28 cellular contexts compared by ENCODE assay signal in the genomic region with DNA sequence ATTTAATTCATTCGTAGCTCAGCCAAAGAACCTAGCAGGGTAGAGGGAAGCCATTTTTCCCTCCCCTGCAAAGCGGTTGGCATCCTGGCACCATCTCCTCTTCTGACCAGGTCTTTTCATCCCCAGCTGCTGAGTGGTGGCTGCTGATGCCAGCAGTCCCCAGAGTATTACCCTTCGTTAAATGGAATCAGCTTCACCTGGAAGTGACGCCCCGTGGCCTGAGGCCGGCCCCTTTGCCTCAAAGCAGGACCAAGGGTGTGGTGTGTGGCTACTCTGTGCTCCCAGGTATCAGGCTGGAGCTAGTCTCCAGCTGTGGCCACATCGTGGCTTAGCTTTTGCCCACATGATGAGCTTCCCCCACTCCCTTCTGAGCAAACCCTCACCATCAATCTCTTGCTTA.
"Had no signal": no experiment of that assay in that cellular context is flagged by ENCODE, and none has a peak within 500 bp of the region (broad histone marks: within the 10 kb centered on the region; RNA-seq: fewer than 3 reads in every experiment).

No MANE protein-coding gene starts in this region.

- H3K4me3 Mint-ChIP-seq: activated B cell treated with CpG ODN at 0.5 μM for 24 hours; activated CD8-positive, alpha-beta T cell treated with anti-CD3 and anti-CD28 coated beads for 36 hours; activated naive CD8-positive, alpha-beta T cell; activated T-cell treated with anti-CD3 and anti-CD28 coated beads, Interleukin-2, amount 50 U/mL, for 4 hours; T-helper 2 cell treated with Interferon-gamma antibody and Interleukin-4, amounts not matched to agents 5 μg/mL and 100 μg/mL, for 36 hours had no signal

- H3K27me3 Mint-ChIP-seq: activated B cell treated with CpG ODN at 0.5 μM for 24 hours; activated CD8-positive, alpha-beta T cell treated with anti-CD3 and anti-CD28 coated beads for 36 hours; activated naive CD8-positive, alpha-beta T cell; effector memory CD8-positive, alpha-beta T cell had no signal

- H3K27me3 ChIP-seq: body of pancreas, esophagus squamous epithelium, gastroesophageal sphincter, heart right ventricle had no signal

- H3K9me3 Mint-ChIP-seq: activated B cell treated with CpG ODN at 0.5 μM for 24 hours; activated CD8-positive, alpha-beta T cell treated with anti-CD3 and anti-CD28 coated beads for 36 hours; activated T-cell treated with anti-CD3 and anti-CD28 coated beads, Interleukin-2, amount 50 U/mL, for 4 hours; effector memory CD8-positive, alpha-beta T cell; T-helper 2 cell treated with Interferon-gamma antibody and Interleukin-4, amounts not matched to agents 5 μg/mL and 100 μg/mL, for 36 hours had no signal

- DNase-seq: activated B cell treated with CpG ODN at 0.5 μM for 24 hours; activated CD4-positive, alpha-beta T cell treated with anti-CD3 and anti-CD28 coated beads for 48 hours; activated CD4-positive, alpha-beta T cell treated with anti-CD3 and anti-CD28 coated beads, Interleukin-2, amount 50 U/mL, for 1 hour; activated CD4-positive, alpha-beta T cell treated with anti-CD3 and anti-CD28 coated beads, Interleukin-2, amount 50 U/mL, for 48 hours; activated CD8-positive, alpha-beta memory T cell treated with anti-CD3 and anti-CD28 coated beads for 24 hours; activated CD8-positive, alpha-beta T cell treated with anti-CD3 and anti-CD28 coated beads for 36 hours; activated gamma-delta T cell; activated naive CD4-positive, alpha-beta T cell; activated naive CD4-positive, alpha-beta T cell treated with anti-CD3 and anti-CD28 coated beads, Interleukin-2, amount 50 U/mL, for 16 hours; activated T-cell treated with anti-CD3 and anti-CD28 coated beads, Interleukin-2, amount 50 U/mL, for 4 hours; amygdala; aorta; body of pancreas; caudate nucleus; cortex of kidney; dermis blood vessel endothelial cell; effector CD4-positive, alpha-beta T cell; effector memory CD8-positive, alpha-beta T cell; erythroblast; esophagus squamous epithelium; foreskin melanocyte; heart right ventricle; T1000; WERI-Rb-1 had no signal

- H3K27ac ChIP-seq: body of pancreas, esophagus squamous epithelium, gastroesophageal sphincter, heart right ventricle, WERI-Rb-1 had no signal

- H3K4me1 ChIP-seq: body of pancreas had no signal

- H3K4me3 ChIP-seq: body of pancreas, esophagus squamous epithelium, gastroesophageal sphincter, heart right ventricle had no signal

- ATAC-seq: activated CD4-positive, CD25-positive, alpha-beta regulatory T cell treated with anti-CD3 and anti-CD28 coated beads, Interleukin-2, amount 50 U/mL, for 24 hours; activated CD8-positive, alpha-beta T cell treated with anti-CD3 and anti-CD28 coated beads for 36 hours; activated T-cell treated with anti-CD3 and anti-CD28 coated beads, Interleukin-2, amount 50 U/mL, for 4 hours; body of pancreas; effector memory CD8-positive, alpha-beta T cell; gastroesophageal sphincter; heart right ventricle had no signal

- H3K27ac Mint-ChIP-seq: activated B cell treated with CpG ODN at 0.5 μM for 24 hours; activated CD8-positive, alpha-beta T cell treated with anti-CD3 and anti-CD28 coated beads for 36 hours; activated naive CD8-positive, alpha-beta T cell; T-helper 2 cell treated with Interferon-gamma antibody and Interleukin-4, amounts not matched to agents 5 μg/mL and 100 μg/mL, for 36 hours had no signal

- H3K9me3 ChIP-seq: body of pancreas, esophagus squamous epithelium, gastroesophageal sphincter, heart right ventricle had no signal

- H3K36me3 ChIP-seq: WERI-Rb-1 had no signal
